8 cellular contexts compared by ENCODE assay signal in genomic region chr9:2559212-2560152, GRCh38.
A peak's percentile ranks its signal among the peaks of the same experiment; 100 is the strongest.
DNase-seq lines count a peak whose midpoint lies in the region; ATAC-seq and TF ChIP-seq lines count a peak whose summit lies in the region.

No MANE protein-coding gene starts in this region.

- H4K20me1 ChIP-seq in PC-3 (ENCODE audit: low read length) (no peaks in the 10 kb centered on the region), osteoblast (ENCODE audit: insufficient read depth, low read length) (no peaks in the 10 kb centered on the region)

- H3K4me2 ChIP-seq in PC-3 (ENCODE audit: low read length) (no peak overlapping the region), osteoblast (ENCODE audit: insufficient read depth, low read length) (peak overlapping the region; percentile 76)

- no peaks in the 10 kb centered on the region for H3K4me1 ChIP-seq in PC-3 (ENCODE audit: insufficient read depth, low read length)
- peaks cover 19% of the 10 kb centered on the region for H3K4me1 ChIP-seq in osteoblast (ENCODE audit: insufficient read depth, low read length)

- H3F3A ChIP-seq in PC-3 (ENCODE audit: low read length, unreplicated experiment) = no peaks in the 10 kb centered on the region

- POLR2A ChIA-PET in PC-3 (lab: Charles Lee; ENCODE audit: unreplicated experiment) = no interaction called here

- no peaks in the 10 kb centered on the region for H3K9me3 ChIP-seq in PC-3 (ENCODE audit: low read length)
- no peaks in the 10 kb centered on the region for H3K9me3 ChIP-seq in osteoblast (ENCODE audit: low read depth, low read length)

- H3K27ac ChIP-seq in PC-3 (ENCODE audit: low read length) (no peak overlapping the region), osteoblast (ENCODE audit: low read depth, low read length) (peak overlapping the region; percentile 80)

- ATAC-seq in PC-3 (peak; percentile 35; the same call in 1 of the 2 replicates), GM21515 (IDR thresholded peaks at IDR 0.05; ENCODE audit: unreplicated experiment) (no peak)

- H3K36me3 ChIP-seq in PC-3 (ENCODE audit: low read depth, low read length) (no peaks in the 10 kb centered on the region), osteoblast (ENCODE audit: insufficient read depth, low read length) (no peaks in the 10 kb centered on the region)

- TF ChIP-seq CTCF in AG10803 (conservative IDR thresholded peaks at IDR 0.05; ENCODE audit: low read length) (no peak), PC-3 (conservative IDR thresholded peaks at IDR 0.05; ENCODE audit: low read depth, low read length) (no peak), fibroblast of mammary gland (conservative IDR thresholded peaks at IDR 0.05; ENCODE audit: control insufficient read depth, insufficient read depth, low read depth, low read length) (no peak), osteoblast (IDR thresholded peaks at IDR 0.05; ENCODE audit: extremely low read depth, low read depth, low read length) (no peak)

- H3K4me3 ChIP-seq in AG10803 (ENCODE audit: low read length) (no peak overlapping the region), PC-3 (ENCODE audit: low read length) (no peak overlapping the region), fibroblast of mammary gland (ENCODE audit: control insufficient read depth, low read depth, low read length) (no peak overlapping the region), osteoblast (ENCODE audit: insufficient read depth, low read length) (peak overlapping the region; percentile 46)

- H2AFZ ChIP-seq in PC-3 (ENCODE audit: low read length) (no peak overlapping the region), osteoblast (ENCODE audit: low read length) (peak overlapping the region; percentile 88)

- CTCF ChIA-PET in PC-3 (lab: Charles Lee) = no interaction called here

- H3K27me3 ChIP-seq in PC-3 (ENCODE audit: low read length) (no peaks in the 10 kb centered on the region), osteoblast (ENCODE audit: insufficient read depth, low read length) (no peaks in the 10 kb centered on the region)

- no peak overlapping the region for H3K9ac ChIP-seq in PC-3 (ENCODE audit: low read length)

- peak; percentile 95 for DNase-seq in AG10803 (ENCODE audit: low read depth)
- DNase-seq in PC-3 = peak; percentile 57
- DNase-seq in fibroblast of mammary gland (ENCODE audit: low read depth) = peak; percentile 92
- DNase-seq in osteoblast (ENCODE audit: insufficient read length, low spot score, missing footprints) = peak; percentile 84
- no peak for DNase-seq in NCI-H345 (lab: John Stamatoyannopoulos, UW)
- DNase-seq in NOMO-1 (lab: John Stamatoyannopoulos, UW; ENCODE audit: unreplicated experiment in 2 of 2) = no peak
- DNase-seq in SHP77 (lab: John Stamatoyannopoulos, UW) = no peak

- intact Hi-C loops in PC-3 (cut with micrococcal nuclease) = no loop called here

- H3K9me2 ChIP-seq in PC-3 (replicated peaks; ENCODE audit: low read length) = no peaks in the 10 kb centered on the region

- H3K79me2 ChIP-seq in PC-3 (ENCODE audit: low read length) (no peaks in the 10 kb centered on the region), osteoblast (ENCODE audit: insufficient read depth, low read length) (no peaks in the 10 kb centered on the region)

- no TSS peak for BruUV-seq in PC-3 (replicated peaks; lab: Mats Ljungman, UMichigan)

Comparison
In these comparisons a context has a peak if more than half of its experiments do, and no peak if none do; other contexts are left out.
1. DNase-seq: peak in AG10803 (single experiment), PC-3 (single experiment), fibroblast of mammary gland (single experiment) and osteoblast (single experiment); none in NCI-H345 (single experiment), NOMO-1 (0 of 2) and SHP77 (0 of 2).